Comparison of ENCODE assay signal across 20 cellular contexts in genomic region chr22:27246558-27246957, GRCh38.
A peak's percentile ranks its signal among the peaks of the same experiment; 100 is the strongest.
DNase-seq lines count a peak whose midpoint lies in the region; ATAC-seq, FAIRE-seq and TF ChIP-seq lines count a peak whose summit lies in the region.
"Had no signal": no experiment of that assay in that cellular context is flagged by ENCODE, and none has a peak within 500 bp of the region (broad histone marks: within the 10 kb centered on the region; RNA-seq: fewer than 3 reads in every experiment).

No MANE protein-coding gene starts in this region.

- intact Hi-C loops in HepG2 (cut with micrococcal nuclease; ENCODE audit: unreplicated experiment) (no loop called here), right lobe of liver (cut with DNase I) (no loop called here), vagina (cut with DNase I) (no loop called here)

- in situ Hi-C loops in HepG2 (cut with HindIII; ENCODE audit: extremely low pct_ligation_motif_present, low pct_unique_long_range_greater_than_20kb), result no loop called here

- H3K27me3 Mint-ChIP-seq in activated naive CD8-positive, alpha-beta T cell treated with anti-CD3 and anti-CD28 coated beads, Interleukin-2, amount 10 ng/mL, durations not matched to agents 7 days and 5 days, result no peaks in the 10 kb centered on the region
- no peaks in the 10 kb centered on the region for H3K27me3 Mint-ChIP-seq in activated naive CD8-positive, alpha-beta T cell treated with anti-CD3 and anti-CD28 coated beads for 36 hours
- no peaks in the 10 kb centered on the region for H3K27me3 Mint-ChIP-seq in nephron (ENCODE audit: low read depth)

- no peaks in the 10 kb centered on the region for H3K9me3 Mint-ChIP-seq in activated naive CD8-positive, alpha-beta T cell treated with anti-CD3 and anti-CD28 coated beads, Interleukin-2, amount 10 ng/mL, durations not matched to agents 7 days and 5 days
- peaks cover 2% of the 10 kb centered on the region for H3K9me3 Mint-ChIP-seq in activated naive CD8-positive, alpha-beta T cell treated with anti-CD3 and anti-CD28 coated beads for 36 hours
- H3K9me3 Mint-ChIP-seq in nephron, result no peaks in the 10 kb centered on the region
- H3K9me3 Mint-ChIP-seq: H9 had no signal

- H3K4me2 ChIP-seq in HepG2 (ENCODE audit: low read depth, low read length), result no peak overlapping the region
- H3K4me2 ChIP-seq: A549 had no signal

- TF ChIP-seq RAD21 in HepG2 (CRISPR knock-in tag; IDR thresholded peaks at IDR 0.05), result no peak

- no peaks in the 10 kb centered on the region for H3K79me2 ChIP-seq in HepG2 (ENCODE audit: insufficient read depth, low read length)

- TF ChIP-seq EP300 in HepG2 (IDR thresholded peaks at IDR 0.05; ENCODE audit: low read depth in 2 of 2, low read length in 2 of 2) (no peak), HepG2 (CRISPR knock-in tag; IDR thresholded peaks at IDR 0.05; ENCODE audit: borderline replicate concordance) (no peak)

- H3K36me3 Mint-ChIP-seq in activated naive CD8-positive, alpha-beta T cell treated with anti-CD3 and anti-CD28 coated beads, Interleukin-2, amount 10 ng/mL, durations not matched to agents 7 days and 5 days, result no peaks in the 10 kb centered on the region
- no peaks in the 10 kb centered on the region for H3K36me3 Mint-ChIP-seq in activated naive CD8-positive, alpha-beta T cell treated with anti-CD3 and anti-CD28 coated beads for 36 hours
- no peaks in the 10 kb centered on the region for H3K36me3 Mint-ChIP-seq in nephron (ENCODE audit: low read depth)
- H3K36me3 Mint-ChIP-seq: CD14-positive monocyte; CD4-positive, alpha-beta memory T cell had no signal

- CTCF ChIA-PET in HepG2 (lab: Yijun Ruan, JAX; ENCODE audit: low intra/inter-chr PET ratio, low total read pairs), result no interaction called here

- FAIRE-seq in HepG2 (lab: Jason Lieb, UNC), result no peak
- FAIRE-seq: A549, GM12892, GM18507, H1 had no signal

- H3K4me3 Mint-ChIP-seq in activated naive CD8-positive, alpha-beta T cell treated with anti-CD3 and anti-CD28 coated beads, Interleukin-2, amount 10 ng/mL, durations not matched to agents 7 days and 5 days, result peak overlapping the region; percentile 2
- H3K4me3 Mint-ChIP-seq in activated naive CD8-positive, alpha-beta T cell treated with anti-CD3 and anti-CD28 coated beads for 36 hours, result no peak overlapping the region
- peak overlapping the region in 1 of 3 experiments; percentile 41 for H3K4me3 Mint-ChIP-seq in nephron
- H3K4me3 Mint-ChIP-seq: CD14-positive monocyte; CD4-positive, alpha-beta memory T cell; H9 had no signal

- TF ChIP-seq CTCF in HepG2 (CRISPR knock-in tag; IDR thresholded peaks at IDR 0.05), result no peak
- TF ChIP-seq CTCF in right lobe of liver (IDR thresholded peaks at IDR 0.05), result no peak
- no peak for TF ChIP-seq CTCF in nephron (IDR thresholded peaks at IDR 0.05; ENCODE audit: unreplicated experiment in 3 of 3)
- TF ChIP-seq CTCF in vagina (IDR thresholded peaks at IDR 0.05), result no peak

- POLR2A ChIA-PET in activated naive CD8-positive, alpha-beta T cell treated with anti-CD3 and anti-CD28 coated beads, Interleukin-2, amount 10 ng/mL, durations not matched to agents 7 days and 5 days (lab: Charles Lee), result no interaction called here
- POLR2A ChIA-PET in HepG2 (lab: Yijun Ruan, JAX), result no interaction called here

- H3K27ac ChIP-seq in HepG2 (ENCODE audit: extremely low read length, insufficient read depth, low read length) (no peak overlapping the region), right lobe of liver (no peak overlapping the region), vagina (peak overlapping the region; percentile 64)
- H3K27ac ChIP-seq: 22Rv1, BLaER1 had no signal

- TF ChIP-seq POLR2A in HepG2 (IDR thresholded peaks at IDR 0.05; ENCODE audit: insufficient read depth in 1 of 2, low read depth in 2 of 2, low read length in 2 of 2) (no peak), right lobe of liver (IDR thresholded peaks at IDR 0.05) (no peak), vagina (IDR thresholded peaks at IDR 0.05) (no peak)

- no peak for ATAC-seq in activated naive CD8-positive, alpha-beta T cell treated with anti-CD3 and anti-CD28 coated beads, Interleukin-2, amount 10 ng/mL, durations not matched to agents 7 days and 5 days (ENCODE audit: low read depth)
- no peak for ATAC-seq in HepG2
- ATAC-seq in right lobe of liver, result no peak
- ATAC-seq in GM18873 (IDR thresholded peaks at IDR 0.05; ENCODE audit: low FRiP score, unreplicated experiment), result no peak
- ATAC-seq: A549 had no signal

- H3K9me3 ChIP-seq in HepG2 (ENCODE audit: low read length) (peaks cover 8% of the 10 kb centered on the region; the same call in 1 of the 2 replicates), right lobe of liver (no peaks in the 10 kb centered on the region), vagina (no peaks in the 10 kb centered on the region)
- H3K9me3 ChIP-seq: BLaER1 had no signal

- H3K4me1 ChIP-seq in HepG2 (ENCODE audit: insufficient read depth, low read length) (no peaks in the 10 kb centered on the region), right lobe of liver (no peaks in the 10 kb centered on the region), vagina (peaks cover 27% of the 10 kb centered on the region)

- WGBS in HepG2 (ENCODE audit: low lambda C conversion rate), result 34% methylated on average over 3 of the region's 3 CpGs
- WGBS in right lobe of liver (ENCODE audit: insufficient coverage, low coverage, low lambda C conversion rate, missing lambda C conversion rate), result 55% methylated on average over 2 of the region's 3 CpGs

- no peak overlapping the region for H3K9ac ChIP-seq in HepG2 (ENCODE audit: insufficient read depth, low read depth, low read length)
- H3K9ac ChIP-seq: BLaER1 had no signal

- H4K20me1 ChIP-seq in HepG2 (ENCODE audit: insufficient read depth, low read length), result no peaks in the 10 kb centered on the region
- H4K20me1 ChIP-seq: BLaER1 had no signal

- no peak overlapping the region for H3K4me3 ChIP-seq in HepG2 (replicated peaks in 1 of 3; ENCODE audit: insufficient read depth in 1 of 3, low read depth in 2 of 3, low read length in 3 of 3)
- H3K4me3 ChIP-seq in right lobe of liver, result no peak overlapping the region
- H3K4me3 ChIP-seq in vagina, result no peak overlapping the region
- H3K4me3 ChIP-seq: A549 had no signal

- H3K36me3 ChIP-seq in HepG2 (replicated peaks in 1 of 2; ENCODE audit: control insufficient read depth in 1 of 2, insufficient read depth in 2 of 2, low read length in 2 of 2) (no peaks in the 10 kb centered on the region), right lobe of liver (no peaks in the 10 kb centered on the region), vagina (no peaks in the 10 kb centered on the region)
- H3K36me3 ChIP-seq: BLaER1 had no signal

- H3K27me3 ChIP-seq in HepG2 (ENCODE audit: control insufficient read depth in 1 of 2, insufficient read depth in 2 of 2, low read length in 2 of 2) (0 out of 5 replicates have a peak, but pooled peaks cover 0 to 3% of the 10 kb centered on the region in 2 experiments), right lobe of liver (no peaks in the 10 kb centered on the region), vagina (no peaks in the 10 kb centered on the region)
- H3K27me3 ChIP-seq: BLaER1 had no signal

- no peak for DNase-seq in activated naive CD8-positive, alpha-beta T cell treated with anti-CD3 and anti-CD28 coated beads, Interleukin-2, amount 10 ng/mL, durations not matched to agents 7 days and 5 days
- no peak for DNase-seq in activated naive CD8-positive, alpha-beta T cell treated with anti-CD3 and anti-CD28 coated beads for 36 hours
- DNase-seq in HepG2 (ENCODE audit: low spot score) (no peak), right lobe of liver (no peak), vagina (ENCODE audit: extremely low spot score in 2 of 2) (no peak), HT-29 (ENCODE audit: low spot score) (no peak)
- DNase-seq: CD4-positive, alpha-beta memory T cell; DMS153; DMS79; GDM1; H9 had no signal

- no TSS peak for BruUV-seq in HepG2 (replicated peaks; lab: Mats Ljungman, UMichigan)

- no peak overlapping the region for H3K27ac Mint-ChIP-seq in activated naive CD8-positive, alpha-beta T cell treated with anti-CD3 and anti-CD28 coated beads, Interleukin-2, amount 10 ng/mL, durations not matched to agents 7 days and 5 days
- no peak overlapping the region for H3K27ac Mint-ChIP-seq in activated naive CD8-positive, alpha-beta T cell treated with anti-CD3 and anti-CD28 coated beads for 36 hours
- H3K27ac Mint-ChIP-seq in nephron, result peak overlapping the region in 2 of 3 experiments; percentile 87 to 97

- H2AFZ ChIP-seq in HepG2 (ENCODE audit: low read length), result no peak overlapping the region

- peaks cover 6% of the 10 kb centered on the region for H3K4me1 Mint-ChIP-seq in activated naive CD8-positive, alpha-beta T cell treated with anti-CD3 and anti-CD28 coated beads, Interleukin-2, amount 10 ng/mL, durations not matched to agents 7 days and 5 days
- peaks cover 7% of the 10 kb centered on the region for H3K4me1 Mint-ChIP-seq in activated naive CD8-positive, alpha-beta T cell treated with anti-CD3 and anti-CD28 coated beads for 36 hours
- H3K4me1 Mint-ChIP-seq in nephron, result peaks cover 69% of the 10 kb centered on the region

TF ChIP-seq in HepG2, 621 proteins besides CTCF, POLR2A, EP300 and RAD21 (continues in another document):
- TF ChIP-seq MXI1 (IDR thresholded peaks at IDR 0.05; ENCODE audit: borderline replicate concordance, low read depth, low read length) (no peak), HNF1B (CRISPR knock-in tag; IDR thresholded peaks at IDR 0.05) (no peak)

Comparison
In these comparisons a context has a peak if more than half of its experiments do, and no peak if none do; other contexts are left out.
1. H3K27ac Mint-ChIP-seq: peak in nephron (2 of 3); none in activated naive CD8-positive, alpha-beta T cell treated with anti-CD3 and anti-CD28 coated beads, Interleukin-2, amount 10 ng/mL, durations not matched to agents 7 days and 5 days (single experiment) and activated naive CD8-positive, alpha-beta T cell treated with anti-CD3 and anti-CD28 coated beads for 36 hours (single experiment).